In genomic region chr19:33715462-33715861, GRCh38 we compare ENCODE assay signal across 16 cellular contexts.
A peak's percentile ranks its signal among the peaks of the same experiment; 100 is the strongest.
DNase-seq lines count a peak whose midpoint lies in the region; ATAC-seq, FAIRE-seq and TF ChIP-seq lines count a peak whose summit lies in the region.
"Had no signal": no experiment of that assay in that cellular context is flagged by ENCODE, and none has a peak within 500 bp of the region (broad histone marks: within the 10 kb centered on the region; RNA-seq: fewer than 3 reads in every experiment).

No MANE protein-coding gene starts in this region.

- H3K4me3 ChIP-seq in HepG2 (replicated peaks in 1 of 3; ENCODE audit: insufficient read depth in 1 of 3, low read depth in 2 of 3, low read length in 3 of 3) (no peak overlapping the region), right lobe of liver (no peak overlapping the region), endodermal cell (ENCODE audit: low read length) (no peak overlapping the region), foreskin fibroblast (ENCODE audit: low read depth in 1 of 2, low read length in 2 of 2) (no peak overlapping the region)
- H3K4me3 ChIP-seq: BLaER1 treated with 17β-estradiol and CSF1 and Interleukin-3, amounts not matched to agents 10 nM and 100 nM had no signal

- H3K9ac ChIP-seq in HepG2 (ENCODE audit: insufficient read depth, low read depth, low read length) (no peak overlapping the region), endodermal cell (ENCODE audit: extremely low read depth, low read length, poor library complexity, severe bottlenecking) (no peak overlapping the region)
- H3K9ac ChIP-seq: BLaER1 treated with 17β-estradiol and CSF1 and Interleukin-3, amounts not matched to agents 10 nM and 100 nM had no signal

- DNase-seq in HepG2 (ENCODE audit: low spot score) (no peak), right lobe of liver (no peak), endodermal cell (peak; percentile 68), posterior vena cava (ENCODE audit: low spot score) (peak; percentile 44), foreskin fibroblast (no peak)
- DNase-seq: ACHN; CD4-positive, CD25-positive, alpha-beta regulatory T cell; DMS53; GOT3; H9 had no signal

- no peak overlapping the region for H3K4me2 ChIP-seq in HepG2 (ENCODE audit: low read depth, low read length)
- H3K4me2 ChIP-seq: BLaER1 treated with 17β-estradiol and CSF1 and Interleukin-3, amounts not matched to agents 10 nM and 100 nM had no signal

- no peak for TF ChIP-seq CTCF in HepG2 (CRISPR knock-in tag; IDR thresholded peaks at IDR 0.05)
- TF ChIP-seq CTCF in right lobe of liver (IDR thresholded peaks at IDR 0.05), result no peak
- TF ChIP-seq CTCF in endodermal cell (conservative IDR thresholded peaks at IDR 0.05), result no peak
- TF ChIP-seq CTCF in foreskin fibroblast (IDR thresholded peaks at IDR 0.05; ENCODE audit: low read depth, low read length), result no peak

- H3K27me3 Mint-ChIP-seq in endodermal cell (ENCODE audit: insufficient read depth), result no peaks in the 10 kb centered on the region

- intact Hi-C loops in HepG2 (cut with micrococcal nuclease; ENCODE audit: unreplicated experiment), result no loop called here
- intact Hi-C loops in right lobe of liver (cut with DNase I), result no loop called here
- intact Hi-C loops in posterior vena cava (cut with DNase I), result loop anchor here in 1 of 2 donors (5.0 kb wide), 1 partner anchor 1438 kb away; no protein-coding TSS in a partner anchor

- no peaks in the 10 kb centered on the region for H4K20me1 ChIP-seq in HepG2 (ENCODE audit: insufficient read depth, low read length)
- H4K20me1 ChIP-seq: BLaER1 treated with 17β-estradiol and CSF1 and Interleukin-3, amounts not matched to agents 10 nM and 100 nM had no signal

- WGBS in HepG2 (ENCODE audit: low lambda C conversion rate), result 0% methylated on average over 1 of the region's 1 CpG
- WGBS in right lobe of liver (ENCODE audit: insufficient coverage, low coverage, low lambda C conversion rate, missing lambda C conversion rate), result 57% methylated on average over 1 of the region's 1 CpG
- WGBS in endodermal cell (ENCODE audit: insufficient coverage in 1 of 2, insufficient read length in 1 of 2), 2 experiments, result 75 to 100% methylated on average over 1 of the region's 1 CpG

- H3K4me3 Mint-ChIP-seq in endodermal cell, result no peak overlapping the region
- H3K4me3 Mint-ChIP-seq: CD4-positive, CD25-positive, alpha-beta regulatory T cell; H9 had no signal

- H3K4me1 Mint-ChIP-seq in endodermal cell, result no peaks in the 10 kb centered on the region
- H3K4me1 Mint-ChIP-seq: CD4-positive, CD25-positive, alpha-beta regulatory T cell had no signal

- TF ChIP-seq RAD21 in HepG2 (CRISPR knock-in tag; IDR thresholded peaks at IDR 0.05), result no peak

- H3K9me3 Mint-ChIP-seq in endodermal cell, result no peaks in the 10 kb centered on the region
- H3K9me3 Mint-ChIP-seq: H9 had no signal

- H3K9me3 ChIP-seq in HepG2 (ENCODE audit: low read length) (no peaks in the 10 kb centered on the region), right lobe of liver (no peaks in the 10 kb centered on the region), endodermal cell (ENCODE audit: control insufficient read depth, low read length) (no peaks in the 10 kb centered on the region)

- CTCF ChIA-PET in HepG2 (lab: Yijun Ruan, JAX; ENCODE audit: low intra/inter-chr PET ratio, low total read pairs), result no interaction called here

- no peak for FAIRE-seq in HepG2 (lab: Jason Lieb, UNC)
- FAIRE-seq: G401.6, GM12891 had no signal

- ATAC-seq in HepG2 (peak; percentile 73; the same call in 2 of the 3 replicates), right lobe of liver (no peak), HG02938 (IDR thresholded peaks at IDR 0.05; ENCODE audit: unreplicated experiment) (no peak), HG03469 (IDR thresholded peaks at IDR 0.05; ENCODE audit: unreplicated experiment) (no peak)

- POLR2A ChIA-PET in HepG2 (lab: Yijun Ruan, JAX), result no interaction called here

- H3K4me1 ChIP-seq in HepG2 (ENCODE audit: insufficient read depth, low read length) (no peaks in the 10 kb centered on the region), right lobe of liver (no peaks in the 10 kb centered on the region), endodermal cell (ENCODE audit: control insufficient read depth, insufficient read depth, low read length) (no peaks in the 10 kb centered on the region)

- no peak overlapping the region for H2AFZ ChIP-seq in HepG2 (ENCODE audit: low read length)

- no peak for TF ChIP-seq POLR2A in HepG2 (IDR thresholded peaks at IDR 0.05; ENCODE audit: insufficient read depth in 1 of 2, low read depth in 2 of 2, low read length in 2 of 2)
- no peak for TF ChIP-seq POLR2A in right lobe of liver (IDR thresholded peaks at IDR 0.05)

- TF ChIP-seq EP300 in HepG2 (IDR thresholded peaks at IDR 0.05; ENCODE audit: low read depth in 2 of 2, low read length in 2 of 2) (no peak), HepG2 (CRISPR knock-in tag; IDR thresholded peaks at IDR 0.05; ENCODE audit: borderline replicate concordance) (no peak)

- H3K27me3 ChIP-seq in HepG2 (ENCODE audit: control insufficient read depth in 1 of 2, insufficient read depth in 2 of 2, low read length in 2 of 2), result no peaks in the 10 kb centered on the region; a peak in 1 of 5 replicates
- no peaks in the 10 kb centered on the region for H3K27me3 ChIP-seq in right lobe of liver
- no peaks in the 10 kb centered on the region for H3K27me3 ChIP-seq in endodermal cell (ENCODE audit: control insufficient read depth, insufficient read depth, low read length, poor library complexity, severe bottlenecking)
- H3K27me3 ChIP-seq: BLaER1 treated with 17β-estradiol and CSF1 and Interleukin-3, amounts not matched to agents 10 nM and 100 nM had no signal

- in situ Hi-C loops in HepG2 (cut with HindIII; ENCODE audit: extremely low pct_ligation_motif_present, low pct_unique_long_range_greater_than_20kb), result no loop called here

- no peak overlapping the region for H3K27ac Mint-ChIP-seq in endodermal cell
- H3K27ac Mint-ChIP-seq: CD4-positive, CD25-positive, alpha-beta regulatory T cell; H9 had no signal

- H3K79me2 ChIP-seq in HepG2 (ENCODE audit: insufficient read depth, low read length), result no peaks in the 10 kb centered on the region

- H3K27ac ChIP-seq in HepG2 (ENCODE audit: extremely low read length, insufficient read depth, low read length) (no peak overlapping the region), right lobe of liver (no peak overlapping the region), endodermal cell (ENCODE audit: low read depth, low read length) (no peak overlapping the region)
- H3K27ac ChIP-seq: BLaER1 treated with 17β-estradiol and CSF1 and Interleukin-3, amounts not matched to agents 10 nM and 100 nM; HL-60 had no signal

- H3K36me3 ChIP-seq in HepG2 (replicated peaks in 1 of 2; ENCODE audit: control insufficient read depth in 1 of 2, insufficient read depth in 2 of 2, low read length in 2 of 2), result no peaks in the 10 kb centered on the region
- H3K36me3 ChIP-seq in right lobe of liver, result no peaks in the 10 kb centered on the region
- no peaks in the 10 kb centered on the region for H3K36me3 ChIP-seq in endodermal cell (ENCODE audit: control insufficient read depth, insufficient read depth, low read length)
- H3K36me3 ChIP-seq: BLaER1 treated with 17β-estradiol and CSF1 and Interleukin-3, amounts not matched to agents 10 nM and 100 nM had no signal

- H3K36me3 Mint-ChIP-seq in endodermal cell (ENCODE audit: low read depth), result no peaks in the 10 kb centered on the region
- H3K36me3 Mint-ChIP-seq: CD4-positive, CD25-positive, alpha-beta regulatory T cell had no signal

- no TSS peak for BruUV-seq in HepG2 (replicated peaks; lab: Mats Ljungman, UMichigan)

TF ChIP-seq in HepG2, 621 proteins besides CTCF, POLR2A, EP300 and RAD21:
- TF ChIP-seq ZNF841 (CRISPR knock-in tag; IDR thresholded peaks at IDR 0.05; ENCODE audit: borderline replicate concordance) (peak; percentile 91; the same call in 1 of the 2 replicates), ZNF850 (CRISPR knock-in tag; conservative IDR thresholded peaks at IDR 0.05) (no peak), TIGD3 (CRISPR knock-in tag; IDR thresholded peaks at IDR 0.05; ENCODE audit: borderline replicate concordance) (no peak), FOSL2 (CRISPR knock-in tag; IDR thresholded peaks at IDR 0.05) (peak; percentile 52), FOXJ3 (CRISPR knock-in tag; IDR thresholded peaks at IDR 0.05; ENCODE audit: borderline replicate concordance) (no peak)
- TF ChIP-seq, protein P1, sequence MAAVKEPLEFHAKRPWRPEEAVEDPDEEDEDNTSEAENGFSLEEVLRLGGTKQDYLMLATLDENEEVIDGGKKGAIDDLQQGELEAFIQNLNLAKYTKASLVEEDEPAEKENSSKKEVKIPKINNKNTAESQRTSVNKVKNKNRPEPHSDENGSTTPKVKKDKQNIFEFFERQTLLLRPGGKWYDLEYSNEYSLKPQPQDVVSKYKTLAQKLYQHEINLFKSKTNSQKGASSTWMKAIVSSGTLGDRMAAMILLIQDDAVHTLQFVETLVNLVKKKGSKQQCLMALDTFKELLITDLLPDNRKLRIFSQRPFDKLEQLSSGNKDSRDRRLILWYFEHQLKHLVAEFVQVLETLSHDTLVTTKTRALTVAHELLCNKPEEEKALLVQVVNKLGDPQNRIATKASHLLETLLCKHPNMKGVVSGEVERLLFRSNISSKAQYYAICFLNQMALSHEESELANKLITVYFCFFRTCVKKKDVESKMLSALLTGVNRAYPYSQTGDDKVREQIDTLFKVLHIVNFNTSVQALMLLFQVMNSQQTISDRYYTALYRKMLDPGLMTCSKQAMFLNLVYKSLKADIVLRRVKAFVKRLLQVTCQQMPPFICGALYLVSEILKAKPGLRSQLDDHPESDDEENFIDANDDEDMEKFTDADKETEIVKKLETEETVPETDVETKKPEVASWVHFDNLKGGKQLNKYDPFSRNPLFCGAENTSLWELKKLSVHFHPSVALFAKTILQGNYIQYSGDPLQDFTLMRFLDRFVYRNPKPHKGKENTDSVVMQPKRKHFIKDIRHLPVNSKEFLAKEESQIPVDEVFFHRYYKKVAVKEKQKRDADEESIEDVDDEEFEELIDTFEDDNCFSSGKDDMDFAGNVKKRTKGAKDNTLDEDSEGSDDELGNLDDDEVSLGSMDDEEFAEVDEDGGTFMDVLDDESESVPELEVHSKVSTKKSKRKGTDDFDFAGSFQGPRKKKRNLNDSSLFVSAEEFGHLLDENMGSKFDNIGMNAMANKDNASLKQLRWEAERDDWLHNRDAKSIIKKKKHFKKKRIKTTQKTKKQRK (IDR thresholded peaks at IDR 0.05; ENCODE audit: low read length), result no peak

Comparison
In these comparisons a context has a peak if more than half of its experiments do, and no peak if none do; other contexts are left out.
1. DNase-seq: peak in endodermal cell (single experiment) and posterior vena cava (single experiment); none in HepG2 (single experiment), right lobe of liver (0 of 3) and foreskin fibroblast (0 of 2).